Comparison of ENCODE assay signal across 37 cellular contexts in the genomic region with DNA sequence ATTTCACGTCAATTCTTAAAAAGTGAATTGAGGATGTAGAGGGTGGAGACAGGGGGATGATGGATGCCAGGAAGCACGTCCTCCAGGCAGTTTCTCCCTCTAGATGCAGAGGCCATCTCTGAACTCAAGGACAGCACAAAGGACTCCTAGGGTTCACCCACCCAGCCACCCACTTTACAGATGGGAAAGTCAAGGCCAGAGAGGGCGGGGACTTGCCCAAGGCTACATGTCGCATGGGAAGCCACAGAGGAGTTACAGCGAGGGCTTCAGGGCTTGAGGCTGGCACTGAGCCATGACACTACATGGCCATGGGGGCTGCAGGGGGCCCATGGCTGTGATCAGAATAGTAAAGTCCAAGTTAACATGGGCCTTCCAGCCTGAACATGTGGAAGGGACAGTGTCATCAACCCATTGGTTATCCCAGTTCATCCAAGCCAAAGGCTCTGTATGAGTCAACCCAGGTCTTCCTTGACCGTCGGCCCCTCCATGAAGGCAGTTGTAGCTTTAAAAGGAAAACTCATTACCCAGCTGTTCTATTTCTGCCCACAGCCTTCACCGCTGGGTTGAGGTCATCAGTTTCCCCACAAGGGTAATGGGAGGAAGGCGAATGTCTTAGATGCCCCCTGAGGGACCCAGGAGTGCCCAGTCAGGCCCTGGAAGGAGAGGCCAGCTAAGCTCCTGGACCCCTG. TPM values are rescaled to one million over a fixed set of nuclear protein-coding genes. Genes with fewer than 3 reads are reported as not detected.
"Had no signal": no experiment of that assay in that cellular context is flagged by ENCODE, and none has a peak within 500 bp of the region (broad histone marks: within the 10 kb centered on the region; RNA-seq: fewer than 3 reads in every experiment).

No MANE protein-coding gene starts in this region.

- H3K4me3 ChIP-seq: coronary artery, esophagus squamous epithelium, gastroesophageal sphincter, heart right ventricle had no signal

- DNase-seq: activated B cell treated with CpG ODN at 0.5 μM for 24 hours; activated CD4-positive, alpha-beta T cell treated with anti-CD3 and anti-CD28 coated beads for 48 hours; activated CD4-positive, alpha-beta T cell treated with anti-CD3 and anti-CD28 coated beads, Interleukin-2, amount 50 U/mL, for 1 hour; activated CD4-positive, alpha-beta T cell treated with anti-CD3 and anti-CD28 coated beads, Interleukin-2, amount 50 U/mL, for 48 hours; activated CD8-positive, alpha-beta memory T cell treated with anti-CD3 and anti-CD28 coated beads for 24 hours; activated CD8-positive, alpha-beta T cell treated with anti-CD3 and anti-CD28 coated beads for 36 hours; activated effector memory CD4-positive, alpha-beta T cell treated with Interleukin-2 at 50 U/mL for 16 hours; activated gamma-delta T cell treated with Interleukin-2 at 50 U/mL for 16 hours; activated naive CD4-positive, alpha-beta T cell treated with anti-CD3 and anti-CD28 coated beads, Interleukin-2, amount 50 U/mL, for 16 hours; activated naive CD4-positive, alpha-beta T cell treated with Interleukin-2 at 50 U/mL for 16 hours; activated T-cell treated with anti-CD3 and anti-CD28 coated beads, Interleukin-2, amount 50 U/mL, for 4 hours; amniotic stem cell; anterior cingulate cortex; brain microvascular endothelial cell; effector CD8-positive, alpha-beta T cell; esophagus squamous epithelium; foreskin melanocyte; heart right ventricle; T-helper 17 cell; T1000; WERI-Rb-1 had no signal

- H3K27me3 ChIP-seq: brain microvascular endothelial cell, esophagus squamous epithelium, gastroesophageal sphincter had no signal

- H3K9me3 ChIP-seq: esophagus squamous epithelium had no signal

- FAIRE-seq: astrocyte, bronchial epithelial cell, endometrium, endothelial cell of umbilical vein had no signal

- H3K36me3 ChIP-seq: brain microvascular endothelial cell, esophagus squamous epithelium, gastroesophageal sphincter, heart right ventricle, WERI-Rb-1 had no signal

- ATAC-seq: activated CD4-positive, CD25-positive, alpha-beta regulatory T cell treated with anti-CD3 and anti-CD28 coated beads, Interleukin-2, amount 50 U/mL, for 24 hours; activated CD8-positive, alpha-beta T cell treated with anti-CD3 and anti-CD28 coated beads for 36 hours; activated T-cell treated with anti-CD3 and anti-CD28 coated beads, Interleukin-2, amount 50 U/mL, for 4 hours; activated T-helper 17 cell treated with anti-CD3 and anti-CD28 coated beads, Interleukin-2, amount 50 U/mL, for 72 hours; gastroesophageal sphincter; heart right ventricle; T-helper 17 cell had no signal

- H3K4me1 ChIP-seq: gastroesophageal sphincter, heart right ventricle had no signal

- H3K27ac ChIP-seq: brain microvascular endothelial cell, coronary artery, epithelial cell of prostate, esophagus squamous epithelium, gastroesophageal sphincter, heart right ventricle, WERI-Rb-1 had no signal

RNA-seq across cellular contexts. Expression of a gene that starts 24.3 kb away (rescaled TPM):
- total RNA-seq: activated B cell treated with CpG ODN at 0.5 μM for 24 hours; activated T-cell treated with anti-CD3 and anti-CD28 coated beads, Interleukin-2, amount 50 U/mL, for 4 hours; activated T-helper 17 cell treated with anti-CD3 and anti-CD28 coated beads, Interleukin-2, amount 50 U/mL, for 72 hours; astrocyte; cardiac septum; cerebellum; dermis microvascular lymphatic vessel endothelial cell; endothelial cell of umbilical vein; fibroblast of lung; fibroblast of villous mesenchyme; glomerular endothelial cell; heart right ventricle; T-helper 17 cell had no signal
- polyA plus RNA-seq: endothelial cell of umbilical vein, fibroblast of lung had no signal

RNA-seq across cellular contexts. Expression of a gene that starts 40.4 kb away (rescaled TPM):
- total RNA-seq: activated B cell treated with CpG ODN at 0.5 μM for 24 hours; activated CD8-positive, alpha-beta T cell treated with anti-CD3 and anti-CD28 coated beads for 36 hours; activated T-cell treated with anti-CD3 and anti-CD28 coated beads, Interleukin-2, amount 50 U/mL, for 4 hours; activated T-helper 17 cell treated with anti-CD3 and anti-CD28 coated beads, Interleukin-2, amount 50 U/mL, for 72 hours; cardiac septum; cerebellum; fibroblast of lung; fibroblast of villous mesenchyme; gastroesophageal sphincter; heart right ventricle; T-helper 17 cell had no signal
- polyA plus RNA-seq: adipose tissue, fibroblast of lung, heart right ventricle had no signal
